12 cellular contexts compared by ENCODE assay signal in genomic region chr9:99433095-99433494, GRCh38.
DNase-seq lines count a peak whose midpoint lies in the region; TF ChIP-seq lines count a peak whose summit lies in the region.
"Had no signal": no experiment of that assay in that cellular context is flagged by ENCODE, and none has a peak within 500 bp of the region (broad histone marks: within the 10 kb centered on the region; RNA-seq: fewer than 3 reads in every experiment).

No MANE protein-coding gene starts in this region.

- H3K4me1 Mint-ChIP-seq in Calu3 (ENCODE audit: low read depth, unreplicated experiment) (peaks cover 22% of the 10 kb centered on the region), HFFc6 (ENCODE audit: low read depth) (peaks cover 59% of the 10 kb centered on the region), mesothelial cell of epicardium (peaks cover 23% of the 10 kb centered on the region)
- H3K4me1 Mint-ChIP-seq in activated naive CD8-positive, alpha-beta T cell (ENCODE audit: low read depth), result peaks cover 13% of the 10 kb centered on the region

- no TSS peak for BruUV-seq in Calu3 (replicated peaks; lab: Mats Ljungman, UMichigan)

- H3K27ac Mint-ChIP-seq in Calu3 (ENCODE audit: unreplicated experiment) (peak overlapping the region; percentile 48), HFFc6 (peak overlapping the region; percentile 78), mesothelial cell of epicardium (peak overlapping the region; percentile 8)
- H3K27ac Mint-ChIP-seq in activated naive CD8-positive, alpha-beta T cell, result peak overlapping the region; percentile 16
- H3K27ac Mint-ChIP-seq: CD4-positive, alpha-beta T cell had no signal

- CTCF ChIA-PET in Calu3 (lab: Charles Lee), result no interaction called here

- DNase-seq in Calu3, result no peak
- DNase-seq in HFFc6, result no peak
- DNase-seq in mesothelial cell of epicardium (ENCODE audit: low spot score in 2 of 2, unreplicated experiment in 2 of 2), result no peak
- DNase-seq in SKM-1 (lab: John Stamatoyannopoulos, UW; ENCODE audit: unreplicated experiment), result no peak
- no peak for DNase-seq in activated naive CD4-positive, alpha-beta T cell treated with Interleukin-2 at 50 U/mL for 16 hours
- DNase-seq in SHP77 (lab: John Stamatoyannopoulos, UW), result no peak
- no peak for DNase-seq in DMS153 treated with DMSO at 0.1 percent for 48 hours (lab: John Stamatoyannopoulos, UW; ENCODE audit: unreplicated experiment)
- DNase-seq: caudate nucleus, H9, stomach had no signal

- no peaks in the 10 kb centered on the region for H3K27me3 Mint-ChIP-seq in Calu3 (ENCODE audit: unreplicated experiment)
- no peaks in the 10 kb centered on the region; the same call in 1 of the 2 replicates for H3K27me3 Mint-ChIP-seq in HFFc6 (ENCODE audit: insufficient read depth)
- H3K27me3 Mint-ChIP-seq in activated naive CD8-positive, alpha-beta T cell, result no peaks in the 10 kb centered on the region
- no peaks in the 10 kb centered on the region for H3K27me3 Mint-ChIP-seq in mesothelial cell of epicardium (ENCODE audit: low read depth)
- H3K27me3 Mint-ChIP-seq: CD4-positive, alpha-beta T cell had no signal

- TF ChIP-seq CTCF in Calu3 (IDR thresholded peaks at IDR 0.05; ENCODE audit: unreplicated experiment), result no peak
- TF ChIP-seq CTCF in HFFc6 (IDR thresholded peaks at IDR 0.05), result no peak
- no peak for TF ChIP-seq CTCF in mesothelial cell of epicardium (IDR thresholded peaks at IDR 0.05; ENCODE audit: unreplicated experiment)

- no peak overlapping the region for H3K4me3 Mint-ChIP-seq in Calu3 (ENCODE audit: low read depth, unreplicated experiment)
- H3K4me3 Mint-ChIP-seq in HFFc6, result no peak overlapping the region
- H3K4me3 Mint-ChIP-seq in activated naive CD8-positive, alpha-beta T cell, result no peak overlapping the region
- no peak overlapping the region for H3K4me3 Mint-ChIP-seq in mesothelial cell of epicardium
- H3K4me3 Mint-ChIP-seq: CD4-positive, alpha-beta T cell; H9 had no signal

- intact Hi-C loops in Calu3 (cut with micrococcal nuclease; ENCODE audit: unreplicated experiment), result no loop called here

- H3K9me3 Mint-ChIP-seq in Calu3 (ENCODE audit: low read depth, unreplicated experiment) (no peaks in the 10 kb centered on the region), HFFc6 (peaks cover 4% of the 10 kb centered on the region; the same call in 1 of the 2 replicates), mesothelial cell of epicardium (peaks cover 6% of the 10 kb centered on the region)
- H3K9me3 Mint-ChIP-seq in activated naive CD8-positive, alpha-beta T cell (ENCODE audit: low read depth), result no peaks in the 10 kb centered on the region
- H3K9me3 Mint-ChIP-seq: CD4-positive, alpha-beta T cell had no signal

- H3K36me3 Mint-ChIP-seq in Calu3 (ENCODE audit: insufficient read depth, unreplicated experiment), result no peaks in the 10 kb centered on the region
- no peaks in the 10 kb centered on the region for H3K36me3 Mint-ChIP-seq in HFFc6 (ENCODE audit: low read depth)
- H3K36me3 Mint-ChIP-seq in activated naive CD8-positive, alpha-beta T cell, result peaks cover 2% of the 10 kb centered on the region
- no peaks in the 10 kb centered on the region for H3K36me3 Mint-ChIP-seq in mesothelial cell of epicardium

Comparison
In these comparisons a context has a peak if more than half of its experiments do, and no peak if none do; other contexts are left out.
1. H3K27ac Mint-ChIP-seq: peak in every context shown above with its lines; median percentile 78 in HFFc6; 48 in Calu3; 16 in activated naive CD8-positive, alpha-beta T cell; 8 in mesothelial cell of epicardium.